ENCODE assay signal across 9 cellular contexts in the genomic region with DNA sequence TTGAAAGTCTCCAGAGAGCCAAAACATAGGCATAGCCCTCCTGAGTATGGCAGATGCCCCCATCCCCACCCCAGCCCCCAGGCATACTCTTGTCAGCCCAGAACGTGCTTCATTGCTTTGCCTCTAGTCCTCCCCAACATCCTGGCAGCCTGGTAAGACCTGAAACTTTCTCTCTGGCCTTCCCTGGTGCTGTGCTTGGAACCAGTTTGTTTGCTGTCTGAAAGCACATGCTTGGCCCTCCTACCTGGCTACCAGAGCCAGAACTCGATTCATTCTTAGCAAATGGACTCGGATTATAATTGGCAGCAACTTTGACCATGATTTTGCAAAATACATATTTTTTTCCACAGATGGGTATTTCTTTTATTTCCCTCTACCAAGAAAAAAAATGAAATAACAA.
"Had no signal": no experiment of that assay in that cellular context is flagged by ENCODE, and none has a peak within 500 bp of the region (broad histone marks: within the 10 kb centered on the region; RNA-seq: fewer than 3 reads in every experiment).

No MANE protein-coding gene starts in this region.

- H3K9me3 Mint-ChIP-seq: HFFc6 had no signal

- H3K4me1 ChIP-seq: HAP-1 had no signal

- DNase-seq: GM23248, GOT3, H7, H9, HCEC 1CT, HFFc6 had no signal

- H3K4me3 Mint-ChIP-seq: GM23338, H9, HFFc6 had no signal

- H3K4me2 ChIP-seq: GM23338 had no signal

- H3K9ac ChIP-seq: GM23248 had no signal

- H3K4me1 Mint-ChIP-seq: GM23338 had no signal

- H3K9me3 ChIP-seq: HAP-1 had no signal

- H3K27ac Mint-ChIP-seq: GM23338, H9, HFFc6 had no signal

- H2AFZ ChIP-seq: GM23248, GM23338 had no signal

- H3K36me3 ChIP-seq: HAP-1 had no signal

- ATAC-seq: GM23338, HCT116 had no signal

- H3K27ac ChIP-seq: GM23248 had no signal

- H3K4me3 ChIP-seq: GM23248, GM23338, HAP-1 had no signal
